In the genomic region with DNA sequence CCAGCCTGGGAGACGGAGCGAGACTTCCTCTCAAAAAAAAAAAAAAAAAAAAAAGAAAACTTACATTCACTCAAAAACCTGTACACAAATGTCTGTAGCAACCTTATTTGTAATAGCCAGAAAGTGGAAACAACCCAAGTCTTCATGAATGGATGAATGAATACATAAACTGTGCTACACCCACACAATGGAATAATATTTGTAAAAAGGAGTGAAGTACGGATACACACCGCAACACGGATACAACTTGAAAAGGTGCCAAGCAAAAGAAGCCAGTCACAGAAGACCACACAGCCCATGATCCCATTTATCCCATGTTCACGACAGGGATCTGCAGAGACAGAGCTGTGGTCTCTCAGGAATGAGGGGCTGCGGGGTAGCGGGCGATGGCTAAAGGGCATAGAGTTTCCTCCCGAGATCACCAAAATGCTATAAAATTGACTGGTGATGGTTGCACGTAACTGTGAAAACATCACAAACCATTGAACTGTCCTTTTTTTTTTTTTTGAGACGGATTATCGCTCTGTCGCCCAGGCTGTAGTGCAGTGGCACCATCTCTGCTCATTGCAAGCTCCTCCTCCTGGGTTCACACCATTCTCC, we compare ENCODE assay signal across 24 cellular contexts.
"Had no signal": no experiment of that assay in that cellular context is flagged by ENCODE, and none has a peak within 500 bp of the region (broad histone marks: within the 10 kb centered on the region; RNA-seq: fewer than 3 reads in every experiment).

No MANE protein-coding gene starts in this region.

- DNase-seq: activated CD4-positive, alpha-beta memory T cell treated with anti-CD3 and anti-CD28 coated beads for 36 hours; activated CD4-positive, alpha-beta T cell treated with anti-CD3 and anti-CD28 coated beads for 48 hours; activated CD8-positive, alpha-beta memory T cell treated with anti-CD3 and anti-CD28 coated beads, Interleukin-2, amount 50 U/mL, for 4 hours; activated naive CD4-positive, alpha-beta T cell treated with anti-CD3 and anti-CD28 coated beads for 36 hours; activated naive CD8-positive, alpha-beta T cell treated with anti-CD3 and anti-CD28 coated beads for 36 hours; activated T-cell treated with anti-CD3 and anti-CD28 coated beads, Interleukin-2, amount 50 U/mL, for 1 hour; esophagus squamous epithelium; foreskin melanocyte; retina; spleen; stimulated activated naive CD4-positive, alpha-beta T cell treated with Interleukin-2 at 50 U/mL for 16 hours; T-cell had no signal

- H3K27me3 ChIP-seq: adrenal gland, brain microvascular endothelial cell, esophagus squamous epithelium, ovary, spleen, tibial nerve had no signal

- FAIRE-seq: islet of Langerhans had no signal

- H3K4me1 Mint-ChIP-seq: activated naive CD8-positive, alpha-beta T cell treated with anti-CD3 and anti-CD28 coated beads for 36 hours had no signal

- H3K4me3 ChIP-seq: adrenal gland, esophagus squamous epithelium, ovary, prostate gland, spleen, tibial nerve had no signal

- H3K4me1 ChIP-seq: adrenal gland, esophagus squamous epithelium, prostate gland had no signal

- H3K36me3 Mint-ChIP-seq: activated CD4-positive, alpha-beta memory T cell treated with anti-CD3 and anti-CD28 coated beads for 36 hours; activated naive CD8-positive, alpha-beta T cell treated with anti-CD3 and anti-CD28 coated beads for 36 hours; T-cell had no signal

- H3K9me3 ChIP-seq: adrenal gland, ovary, prostate gland had no signal

- H3K4me3 Mint-ChIP-seq: activated CD4-positive, alpha-beta memory T cell treated with anti-CD3 and anti-CD28 coated beads for 36 hours; activated naive CD4-positive, alpha-beta T cell treated with anti-CD3 and anti-CD28 coated beads for 36 hours; activated naive CD8-positive, alpha-beta T cell treated with anti-CD3 and anti-CD28 coated beads for 36 hours; activated T-helper 1 cell treated with anti-CD3 and anti-CD28 coated beads, Interleukin-12 subunit alpha, Interleukin-12 subunit beta, Interleukin-2, Interleukin-4 antibody, amounts not matched to agents 30 ng/mL and 10 ng/mL and 1 ng/mL, durations not matched to agents 14 hours and 24 hours and 36 hours; dendritic cell treated with granulocyte-macrophage colony-stimulating factor and Interleukin-4, amounts not matched to agents 40 ng/mL and 50 ng/mL, for 4 days; nephron; T-cell; T-helper 2 cell treated with Interferon-gamma antibody and Interleukin-4, amounts not matched to agents 5 μg/mL and 100 μg/mL, for 36 hours had no signal

- H3K27ac Mint-ChIP-seq: activated CD4-positive, alpha-beta memory T cell treated with anti-CD3 and anti-CD28 coated beads for 36 hours; activated naive CD4-positive, alpha-beta T cell treated with anti-CD3 and anti-CD28 coated beads for 36 hours; activated naive CD8-positive, alpha-beta T cell treated with anti-CD3 and anti-CD28 coated beads for 36 hours; activated T-helper 1 cell treated with anti-CD3 and anti-CD28 coated beads, Interleukin-12 subunit alpha, Interleukin-12 subunit beta, Interleukin-2, Interleukin-4 antibody, amounts not matched to agents 30 ng/mL and 10 ng/mL and 1 ng/mL, durations not matched to agents 14 hours and 24 hours and 36 hours; dendritic cell treated with granulocyte-macrophage colony-stimulating factor and Interleukin-4, amounts not matched to agents 40 ng/mL and 50 ng/mL, for 4 days; nephron; T-cell; T-helper 2 cell treated with Interferon-gamma antibody and Interleukin-4, amounts not matched to agents 5 μg/mL and 100 μg/mL, for 36 hours had no signal

- H3K27ac ChIP-seq: adrenal gland, brain microvascular endothelial cell, esophagus squamous epithelium, ovary, prostate gland, spleen, tibial nerve, VCaP had no signal

- H3K9me3 Mint-ChIP-seq: dendritic cell treated with granulocyte-macrophage colony-stimulating factor and Interleukin-4, amounts not matched to agents 40 ng/mL and 50 ng/mL, for 4 days had no signal

- H3K36me3 ChIP-seq: adrenal gland, brain microvascular endothelial cell, esophagus squamous epithelium, ovary, prostate gland, spleen, tibial nerve had no signal

- ATAC-seq: left colon, T-cell had no signal

- H3K27me3 Mint-ChIP-seq: activated CD4-positive, alpha-beta memory T cell treated with anti-CD3 and anti-CD28 coated beads for 36 hours; activated naive CD8-positive, alpha-beta T cell treated with anti-CD3 and anti-CD28 coated beads for 36 hours had no signal
